In the genomic region with DNA sequence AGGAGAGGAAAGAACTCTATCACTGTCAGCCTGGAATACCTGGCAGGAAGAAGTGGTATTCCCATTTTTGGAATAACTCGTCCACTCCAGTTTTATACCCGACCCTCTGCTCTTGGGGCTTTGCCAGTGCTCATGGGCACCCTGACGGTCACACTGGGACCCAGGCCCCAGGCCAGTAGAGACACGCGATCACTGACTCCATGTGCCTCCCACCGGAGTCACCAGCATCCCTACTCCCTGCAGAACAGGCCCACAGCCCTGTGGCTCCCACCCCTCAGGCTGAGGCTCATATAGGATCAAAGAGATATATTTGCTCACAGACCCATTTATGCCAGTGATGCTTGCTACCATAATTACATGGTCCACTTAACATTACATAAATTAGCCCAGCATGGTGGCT, we compare ENCODE assay signal across 21 cellular contexts. TPM values are rescaled to one million over a fixed set of nuclear protein-coding genes. Genes with fewer than 3 reads are reported as not detected.
DNase-seq lines count a peak whose midpoint lies in the region; ATAC-seq and TF ChIP-seq lines count a peak whose summit lies in the region.
"Had no signal": no experiment of that assay in that cellular context is flagged by ENCODE, and none has a peak within 500 bp of the region (broad histone marks: within the 10 kb centered on the region; RNA-seq: fewer than 3 reads in every experiment).

No MANE protein-coding gene starts in this region.

- no peak for TF ChIP-seq EP300 in sigmoid colon (IDR thresholded peaks at IDR 0.05)

- H3K4me3 Mint-ChIP-seq in endodermal cell = no peak overlapping the region
- H3K4me3 Mint-ChIP-seq: CD4-positive, CD25-positive, alpha-beta regulatory T cell had no signal

- no peaks in the 10 kb centered on the region for H3K27me3 ChIP-seq in endodermal cell (ENCODE audit: control insufficient read depth, insufficient read depth, low read length, poor library complexity, severe bottlenecking)
- no peaks in the 10 kb centered on the region for H3K27me3 ChIP-seq in sigmoid colon
- H3K27me3 ChIP-seq in H7 (ENCODE audit: control insufficient read depth, insufficient read depth, low read length) = no peaks in the 10 kb centered on the region

- DNase-seq in NCI-H69 (lab: John Stamatoyannopoulos, UW) = peak; percentile 42
- peak; percentile 17 for DNase-seq in endodermal cell
- DNase-seq in mesenteric fat pad (ENCODE audit: low spot score) = peak; percentile 49
- peak; percentile 55 for DNase-seq in sigmoid colon
- no peak for DNase-seq in H7
- no peak for DNase-seq in mucosa of gallbladder (ENCODE audit: low spot score)
- no peak for DNase-seq in NCI-H2107 treated with DMSO at 0.1 percent for 48 hours (lab: John Stamatoyannopoulos, UW; ENCODE audit: unreplicated experiment)
- DNase-seq: ACHN; BE2C; C1 segment of cervical spinal cord; CD4-positive, CD25-positive, alpha-beta regulatory T cell; CD8-positive, alpha-beta memory T cell; COR-L47; DMS 273 treated with DMSO at 0.1 percent for 48 hours; DMS53; DND-41; EL; GOT3; H9 had no signal

- H3K27ac Mint-ChIP-seq in endodermal cell = no peak overlapping the region
- H3K27ac Mint-ChIP-seq: CD4-positive, CD25-positive, alpha-beta regulatory T cell had no signal

- no peaks in the 10 kb centered on the region for H3K9me3 Mint-ChIP-seq in endodermal cell
- H3K9me3 Mint-ChIP-seq: CD4-positive, CD25-positive, alpha-beta regulatory T cell; H9 had no signal

- peaks cover 4% of the 10 kb centered on the region for H3K4me1 Mint-ChIP-seq in endodermal cell

- H3K9me3 ChIP-seq in endodermal cell (ENCODE audit: control insufficient read depth, low read length) (no peaks in the 10 kb centered on the region), sigmoid colon (no peaks in the 10 kb centered on the region)
- H3K9me3 ChIP-seq: BE2C had no signal

- WGBS in endodermal cell (ENCODE audit: insufficient coverage in 1 of 2, insufficient read length in 1 of 2), 2 experiments = 93 to 95% methylated on average over 3 to 6 of the region's 6 CpGs
- 93 to 94% methylated on average over 6 of the region's 6 CpGs for WGBS in sigmoid colon, 2 donors

- intact Hi-C loops in sigmoid colon (cut with DNase I) = no loop called here

- H3K4me3 ChIP-seq in endodermal cell (ENCODE audit: low read length) (no peak overlapping the region), sigmoid colon (no peak overlapping the region), H7 (ENCODE audit: insufficient read depth, low read depth, low read length) (no peak overlapping the region)
- H3K4me3 ChIP-seq: GM12878 had no signal

- H3K36me3 ChIP-seq in endodermal cell (ENCODE audit: control insufficient read depth, insufficient read depth, low read length) (peaks cover 19% of the 10 kb centered on the region), sigmoid colon (peaks cover 0 to under 1% (median 0%) of the 10 kb centered on the region in 4 donors), H7 (replicated peaks; ENCODE audit: control insufficient read depth, insufficient read depth, low read length) (peaks cover 3% of the 10 kb centered on the region)
- H3K36me3 ChIP-seq: BE2C had no signal

- H3K36me3 Mint-ChIP-seq in endodermal cell (ENCODE audit: low read depth) = peaks cover 33% of the 10 kb centered on the region
- H3K36me3 Mint-ChIP-seq: CD4-positive, CD25-positive, alpha-beta regulatory T cell; CD8-positive, alpha-beta memory T cell had no signal

- H3K4me1 ChIP-seq in endodermal cell (ENCODE audit: control insufficient read depth, insufficient read depth, low read length) (no peaks in the 10 kb centered on the region), sigmoid colon (peaks cover 3 to 22% (median 18%) of the 10 kb centered on the region in 4 donors)
- H3K4me1 ChIP-seq: BE2C had no signal

- ATAC-seq in GM18861 (IDR thresholded peaks at IDR 0.05; ENCODE audit: unreplicated experiment) = no peak
- ATAC-seq: GM12878 had no signal

- no peak for TF ChIP-seq POLR2A in sigmoid colon (IDR thresholded peaks at IDR 0.05)

- H3K27me3 Mint-ChIP-seq in endodermal cell (ENCODE audit: insufficient read depth) = no peaks in the 10 kb centered on the region

- H3K9ac ChIP-seq in endodermal cell (ENCODE audit: extremely low read depth, low read length, poor library complexity, severe bottlenecking) = no peak overlapping the region

- no peak overlapping the region for H3K27ac ChIP-seq in endodermal cell (ENCODE audit: low read depth, low read length)
- no peak overlapping the region for H3K27ac ChIP-seq in sigmoid colon

- TF ChIP-seq CTCF in endodermal cell (conservative IDR thresholded peaks at IDR 0.05) = no peak
- TF ChIP-seq CTCF in sigmoid colon (IDR thresholded peaks at IDR 0.05) = no peak

RNA-seq across cellular contexts. Expression of gene GRTP1, which starts 3.5 kb away (rescaled TPM):
- total RNA-seq in endodermal cell (10 to 100 TPM; 31.4 to 35.1 TPM), mesenteric fat pad (3.1 TPM), sigmoid colon (1 to 10 TPM; 6.7 to 9.9 (median 8.3) TPM), mucosa of gallbladder (33.3 TPM)
- 7.6 TPM for polyA plus RNA-seq in endodermal cell (2013, experiment 1 of 2)
- 7.7 TPM for polyA plus RNA-seq in endodermal cell (2013, experiment 2 of 2)
- 10 to 100 TPM; 29.3 to 52.5 (median 39.6) TPM for polyA plus RNA-seq in sigmoid colon
- 36.5 and 55.9 TPM in 2 replicates for total RNA-seq in H7 (2014; rRNA removed; shearing (Covaris generic))
- total RNA-seq: CD4-positive, CD25-positive, alpha-beta regulatory T cell; CD8-positive, alpha-beta memory T cell had no signal
- polyA plus RNA-seq: CD8-positive, alpha-beta memory T cell had no signal

Comparison
In these comparisons a context has a peak if more than half of its experiments do, and no peak if none do; other contexts are left out.
1. DNase-seq: peak in NCI-H69 (single experiment), endodermal cell (single experiment), mesenteric fat pad (single experiment) and sigmoid colon (single experiment); none in H7 (single experiment), mucosa of gallbladder (single experiment) and NCI-H2107 treated with DMSO at 0.1 percent for 48 hours (single experiment).